Comparison of ENCODE assay signal across 6 cellular contexts in genomic region chr1:235494531-235494930, GRCh38.
"Had no signal": no experiment of that assay in that cellular context is flagged by ENCODE, and none has a peak within 500 bp of the region (broad histone marks: within the 10 kb centered on the region; RNA-seq: fewer than 3 reads in every experiment).

No MANE protein-coding gene starts in this region.

- H3K27ac ChIP-seq: HL-60 had no signal

- ATAC-seq: GM23338, HepG2 had no signal

- H2AFZ ChIP-seq: GM23338 had no signal

- H3K4me2 ChIP-seq: GM23338 had no signal

- H3K4me3 ChIP-seq: GM23338 had no signal

- DNase-seq: H9, HCEC 1CT, KBM-7 had no signal
